ENCODE assay signal across 11 cellular contexts in genomic region chr1:168085401-168085872, GRCh38. TPM values are rescaled to one million over a fixed set of nuclear protein-coding genes. Genes with fewer than 3 reads are reported as not detected.
A peak's percentile ranks its signal among the peaks of the same experiment; 100 is the strongest.
DNase-seq lines count a peak whose midpoint lies in the region; ATAC-seq, FAIRE-seq and TF ChIP-seq lines count a peak whose summit lies in the region.
"Had no signal": no experiment of that assay in that cellular context is flagged by ENCODE, and none has a peak within 500 bp of the region (broad histone marks: within the 10 kb centered on the region; RNA-seq: fewer than 3 reads in every experiment).

No MANE protein-coding gene starts in this region.

- no peak for FAIRE-seq in pancreas (lab: Jason Lieb, UNC)
- FAIRE-seq: endometrium had no signal

- H3K4me3 ChIP-seq in body of pancreas (no peak overlapping the region), left ventricle myocardium inferior (peak overlapping the region; percentile 29), pancreas (no peak overlapping the region)

- 37 to 50% methylated on average over 2 to 16 of the region's 16 CpGs for whole genome bisulfite sequencing in body of pancreas, 2 donors
- WGBS in pancreas, 2 donors: 35% methylated on average over 16 of the region's 16 CpGs

- H3K36me3 ChIP-seq in body of pancreas (replicated peaks in 1 of 2; ENCODE audit: insufficient read depth in 1 of 2, low read depth in 2 of 2) (no peaks in the 10 kb centered on the region), left ventricle myocardium inferior (no peaks in the 10 kb centered on the region), pancreas (no peaks in the 10 kb centered on the region)

- no peak for TF ChIP-seq POLR2A in body of pancreas (IDR thresholded peaks at IDR 0.05)

- H3K27ac ChIP-seq in body of pancreas (peak overlapping the region; percentile 43 to 49 (median 46)), left ventricle myocardium inferior (replicated peaks) (peak overlapping the region; percentile 78), pancreas (no peak overlapping the region)
- H3K27ac ChIP-seq: HL-60 had no signal

- DNase-seq in body of pancreas (peak; percentile 57 to 71 (median 62)), left ventricle myocardium inferior (peak; percentile 78), pancreas (peak in 5 of 6 donors; percentile 31 to 81 (median 54)), ureter (ENCODE audit: low spot score) (peak; percentile 61), KBM-7 (no peak), COLO829 (ENCODE audit: low spot score) (no peak)
- no peak for DNase-seq in activated CD8-positive, alpha-beta memory T cell treated with anti-CD3 and anti-CD28 coated beads, Interleukin-2, amount 50 U/mL, for 48 hours

- intact Hi-C loops in body of pancreas (cut with DNase I) (no loop called here), left ventricle myocardium inferior (cut with micrococcal nuclease) (no loop called here), pancreas (cut with DNase I) (no loop called here)

- no peak for TF ChIP-seq CTCF in body of pancreas (IDR thresholded peaks at IDR 0.05)
- no peak for TF ChIP-seq CTCF in left ventricle myocardium inferior (IDR thresholded peaks at IDR 0.05; ENCODE audit: borderline replicate concordance)
- no peak for TF ChIP-seq CTCF in pancreas (IDR thresholded peaks at IDR 0.05)

- peaks cover 32% of the 10 kb centered on the region for H3K4me1 ChIP-seq in body of pancreas
- peaks cover 56% of the 10 kb centered on the region for H3K4me1 ChIP-seq in left ventricle myocardium inferior
- peaks cover 5 to 14% (median 9%) of the 10 kb centered on the region in 3 donors for H3K4me1 ChIP-seq in pancreas

- in situ Hi-C loops in KBM-7 (cut with MboI; ENCODE audit: low pct_unique_long_range_greater_than_20kb, low sequenced_read_pairs): no loop called here

- H3K27me3 ChIP-seq in body of pancreas (no peaks in the 10 kb centered on the region), left ventricle myocardium inferior (ENCODE audit: low read depth) (no peaks in the 10 kb centered on the region), pancreas (no peaks in the 10 kb centered on the region)

- no peaks in the 10 kb centered on the region for H3K9me3 ChIP-seq in body of pancreas
- no peaks in the 10 kb centered on the region for H3K9me3 ChIP-seq in left ventricle myocardium inferior (replicated peaks)
- H3K9me3 ChIP-seq in pancreas: no peaks in the 10 kb centered on the region

- ATAC-seq in body of pancreas (peak; percentile 55), pancreas (peak; percentile 54 to 75 (median 61)), HG03378 (IDR thresholded peaks at IDR 0.05; ENCODE audit: unreplicated experiment) (no peak)

RNA-seq across cellular contexts. Expression of gene GPR161, which starts 51.3 kb away (rescaled TPM):
- total RNA-seq in body of pancreas (1 to 10 TPM; 2.6 to 6.5 TPM), left ventricle myocardium inferior (2.8 TPM), pancreas (1 to 10 TPM; 6.3 to 9.7 (median 9.3) TPM), ureter (7.6 TPM)
- 1 to 10 TPM; 2.5 to 3.6 TPM for polyA plus RNA-seq in pancreas
- total RNA-seq: CD4-positive, CD25-positive, alpha-beta regulatory T cell had no signal
- polyA plus RNA-seq: CD4-positive, CD25-positive, alpha-beta regulatory T cell had no signal

Comparison
In these comparisons a context has a peak if more than half of its experiments do, and no peak if none do; other contexts are left out.
1. DNase-seq: peak in body of pancreas (4 of 4), left ventricle myocardium inferior (single experiment), pancreas (5 of 6) and ureter (single experiment); none in KBM-7 (single experiment), COLO829 (single experiment) and activated CD8-positive, alpha-beta memory T cell treated with anti-CD3 and anti-CD28 coated beads, Interleukin-2, amount 50 U/mL, for 48 hours (single experiment).
2. H3K27ac ChIP-seq: peak in body of pancreas (4 of 4) and left ventricle myocardium inferior (single experiment); none in pancreas (0 of 4).